ENCODE assay signal across 13 cellular contexts in genomic region chr2:177543007-177543760, GRCh38.
A peak's percentile ranks its signal among the peaks of the same experiment; 100 is the strongest.
DNase-seq lines count a peak whose midpoint lies in the region; ATAC-seq, FAIRE-seq and TF ChIP-seq lines count a peak whose summit lies in the region.
"Had no signal": no experiment of that assay in that cellular context is flagged by ENCODE, and none has a peak within 500 bp of the region (broad histone marks: within the 10 kb centered on the region; RNA-seq: fewer than 3 reads in every experiment).

No MANE protein-coding gene starts in this region.

- no peak overlapping the region for H3K27ac ChIP-seq in GM23338 (ENCODE audit: low read depth)
- peak overlapping the region; percentile 11; the same call in 1 of the 2 replicates for H3K27ac ChIP-seq in SJSA1
- H3K27ac ChIP-seq in sigmoid colon = peak overlapping the region in 3 of 4 donors; percentile 4 to 24 (median 19)
- H3K27ac ChIP-seq in kidney (ENCODE audit: low read depth in 2 of 2, low read length in 2 of 2) = no peak overlapping the region
- H3K27ac ChIP-seq: RWPE1 had no signal

- no peak for TF ChIP-seq CTCF in GM23338 (conservative IDR thresholded peaks at IDR 0.05; ENCODE audit: low read depth in 2 of 2)
- no peak for TF ChIP-seq CTCF in fibroblast of mammary gland (conservative IDR thresholded peaks at IDR 0.05; ENCODE audit: control insufficient read depth, insufficient read depth, low read depth, low read length)
- no peak for TF ChIP-seq CTCF in sigmoid colon (IDR thresholded peaks at IDR 0.05)
- TF ChIP-seq CTCF in kidney (IDR thresholded peaks at IDR 0.05; ENCODE audit: borderline replicate concordance, extremely low read depth, insufficient read depth) = no peak

- FAIRE-seq in kidney (lab: Jason Lieb, UNC) = no peak
- FAIRE-seq: G401.6 had no signal

- H3K9ac ChIP-seq in kidney (ENCODE audit: low read length in 2 of 2) = no peak overlapping the region

- no peak overlapping the region for H3K4me3 Mint-ChIP-seq in GM23338
- H3K4me3 Mint-ChIP-seq: activated naive CD4-positive, alpha-beta T cell treated with anti-CD3 and anti-CD28 coated beads for 36 hours; H9 had no signal

- H3K36me3 ChIP-seq in GM23338 (ENCODE audit: insufficient read depth) (peaks cover 9% of the 10 kb centered on the region; the same call in 1 of the 2 replicates), SJSA1 (peaks cover 3% of the 10 kb centered on the region; the same call in 1 of the 2 replicates), sigmoid colon (peaks cover 0 to 6% (median 0%) of the 10 kb centered on the region in 4 donors), kidney (ENCODE audit: control insufficient read depth in 1 of 2, insufficient read depth in 2 of 2, low read length in 2 of 2) (no peaks in the 10 kb centered on the region)

- H3K27me3 Mint-ChIP-seq in GM23338 (ENCODE audit: insufficient read depth, low read depth, poor library complexity) = peaks cover 11% of the 10 kb centered on the region

- no peak overlapping the region for H3K4me2 ChIP-seq in GM23338

- peaks cover 23% of the 10 kb centered on the region for H3K9me3 Mint-ChIP-seq in GM23338
- H3K9me3 Mint-ChIP-seq: activated naive CD4-positive, alpha-beta T cell treated with anti-CD3 and anti-CD28 coated beads for 36 hours had no signal

- H3K79me2 ChIP-seq in GM23338 (replicated peaks; ENCODE audit: insufficient read depth) = no peaks in the 10 kb centered on the region

- H3F3A ChIP-seq in GM23338 (replicated peaks; ENCODE audit: low read depth) = no peaks in the 10 kb centered on the region

- intact Hi-C loops in sigmoid colon (cut with DNase I) = no loop called here
- intact Hi-C loops in kidney (cut with DNase I) = no loop called here

- H3K27me3 ChIP-seq in GM23338 (ENCODE audit: insufficient read depth) (no peaks in the 10 kb centered on the region), SJSA1 (replicated peaks) (no peaks in the 10 kb centered on the region), sigmoid colon (no peaks in the 10 kb centered on the region)

- TF ChIP-seq POLR2A in sigmoid colon (IDR thresholded peaks at IDR 0.05) = no peak

- peaks cover 3% of the 10 kb centered on the region; the same call in 1 of the 2 replicates for H3K9me3 ChIP-seq in SJSA1 (replicated peaks)
- H3K9me3 ChIP-seq in sigmoid colon = no peaks in the 10 kb centered on the region
- no peaks in the 10 kb centered on the region for H3K9me3 ChIP-seq in kidney (ENCODE audit: control insufficient read depth in 1 of 2, low read length in 2 of 2)

- no peak overlapping the region for H3K27ac Mint-ChIP-seq in GM23338
- H3K27ac Mint-ChIP-seq: activated naive CD4-positive, alpha-beta T cell treated with anti-CD3 and anti-CD28 coated beads for 36 hours; H9 had no signal

- H3K4me3 ChIP-seq in GM23338 = no peak overlapping the region
- H3K4me3 ChIP-seq in SJSA1 = no peak overlapping the region
- no peak overlapping the region for H3K4me3 ChIP-seq in fibroblast of mammary gland (ENCODE audit: control insufficient read depth, low read depth, low read length)
- no peak overlapping the region for H3K4me3 ChIP-seq in sigmoid colon
- H3K4me3 ChIP-seq in kidney (ENCODE audit: low read length in 2 of 2) = no peak overlapping the region

- no peaks in the 10 kb centered on the region for H3K9me2 ChIP-seq in GM23338 (ENCODE audit: insufficient read depth)

- H3K36me3 Mint-ChIP-seq in GM23338 (ENCODE audit: low read depth) = peaks cover 20% of the 10 kb centered on the region

- 85 to 94% methylated on average over 6 of the region's 6 CpGs for WGBS in sigmoid colon, 2 donors

- peaks cover 6% of the 10 kb centered on the region for H3K4me1 Mint-ChIP-seq in GM23338

- H3K4me1 ChIP-seq in GM23338 (ENCODE audit: insufficient read depth) = peaks cover 7% of the 10 kb centered on the region
- peaks cover 18% of the 10 kb centered on the region for H3K4me1 ChIP-seq in SJSA1 (replicated peaks)
- H3K4me1 ChIP-seq in sigmoid colon = peaks cover 0 to 12% (median 5%) of the 10 kb centered on the region in 4 donors
- no peaks in the 10 kb centered on the region for H3K4me1 ChIP-seq in kidney (ENCODE audit: control insufficient read depth in 1 of 2, insufficient read depth in 1 of 2, low read depth in 1 of 2, low read length in 2 of 2)

- H4K20me1 ChIP-seq in GM23338 (replicated peaks; ENCODE audit: insufficient read depth) = no peaks in the 10 kb centered on the region

- no peak for TF ChIP-seq EP300 in sigmoid colon (IDR thresholded peaks at IDR 0.05)

- DNase-seq in GM23338 (ENCODE audit: low spot score) (no peak), SJSA1 (ENCODE audit: low read depth in 1 of 2, low spot score in 2 of 2) (peak; percentile 65 to 71), fibroblast of mammary gland (ENCODE audit: low read depth) (peak; percentile 90), sigmoid colon (peak; percentile 68), kidney (no peak)
- DNase-seq: activated CD4-positive, alpha-beta T cell treated with anti-CD3 and anti-CD28 coated beads for 4 hours; activated naive CD4-positive, alpha-beta T cell treated with anti-CD3 and anti-CD28 coated beads for 36 hours; H9; left cardiac atrium had no signal

- peak; percentile 64 for ATAC-seq in GM23338
- ATAC-seq in HG03097 (IDR thresholded peaks at IDR 0.05; ENCODE audit: low FRiP score, unreplicated experiment) = no peak
- ATAC-seq in HG03108 (IDR thresholded peaks at IDR 0.05; ENCODE audit: unreplicated experiment) = no peak

- no peak overlapping the region for H2AFZ ChIP-seq in GM23338

TF ChIP-seq in GM23338, 12 proteins besides CTCF, POLR2A, EP300 and RAD21 (continues in another document):
- TF ChIP-seq ZNF462 (CRISPR knock-in tag; IDR thresholded peaks at IDR 0.05) = no peak
- TF ChIP-seq STAT1 (IDR thresholded peaks at IDR 0.05; ENCODE audit: unreplicated experiment) = no peak
- no peak for TF ChIP-seq NANOG (IDR thresholded peaks at IDR 0.05; ENCODE audit: borderline replicate concordance)

Comparison
In these comparisons a context has a peak if more than half of its experiments do, and no peak if none do; other contexts are left out.
1. DNase-seq: peak in SJSA1 (2 of 2), fibroblast of mammary gland (single experiment) and sigmoid colon (single experiment); none in GM23338 (single experiment) and kidney (single experiment).
2. H3K27ac ChIP-seq: peak in SJSA1 (single experiment) and sigmoid colon (3 of 4); none in GM23338 (single experiment) and kidney (0 of 2).